Comparison of ENCODE assay signal across 21 cellular contexts in the genomic region with DNA sequence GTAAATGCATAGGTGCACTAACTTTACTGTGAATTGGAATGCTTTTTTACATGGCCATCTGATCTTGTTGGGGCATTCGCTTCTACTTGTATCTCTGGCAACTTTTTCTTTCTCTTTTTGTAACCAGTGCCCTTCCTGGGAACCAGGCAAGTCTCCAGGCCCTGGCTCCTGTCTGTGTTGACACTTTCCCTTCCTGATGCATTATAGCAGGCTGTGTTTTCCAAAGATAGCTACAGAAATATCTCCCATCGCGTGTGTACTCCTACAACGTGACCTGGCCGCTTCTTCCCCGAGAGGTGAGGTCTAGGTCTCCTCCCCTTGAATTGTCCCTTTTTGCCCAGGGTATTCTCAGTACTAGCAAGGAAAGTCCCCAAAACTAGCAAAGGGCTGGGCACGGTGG.
DNase-seq lines count a peak whose midpoint lies in the region; ATAC-seq and TF ChIP-seq lines count a peak whose summit lies in the region.
"Had no signal": no experiment of that assay in that cellular context is flagged by ENCODE, and none has a peak within 500 bp of the region (broad histone marks: within the 10 kb centered on the region; RNA-seq: fewer than 3 reads in every experiment).

No MANE protein-coding gene starts in this region.

- CTCF ChIA-PET in activated CD8-positive, alpha-beta memory T cell treated with anti-CD3 and anti-CD28 coated beads, Interleukin-2, amount 10 ng/mL, durations not matched to agents 7 days and 5 days (lab: Charles Lee): no interaction called here

- TF ChIP-seq POLR2A in sigmoid colon (IDR thresholded peaks at IDR 0.05): no peak

- 87 to 91% methylated on average over 7 of the region's 7 CpGs for WGBS in sigmoid colon, 2 donors

- peak overlapping the region; percentile 0 for H3K27ac Mint-ChIP-seq in activated CD8-positive, alpha-beta memory T cell treated with anti-CD3 and anti-CD28 coated beads, Interleukin-2, amount 10 ng/mL, durations not matched to agents 7 days and 5 days
- peak overlapping the region; percentile 25 for H3K27ac Mint-ChIP-seq in activated T-helper 17 cell treated with anti-CD3 and anti-CD28 coated beads, Interleukin-2, amount 50 U/mL, for 72 hours

- no peaks in the 10 kb centered on the region for H3K4me1 ChIP-seq in sigmoid colon

- intact Hi-C loops in left cardiac atrium (cut with DNase I): loop anchor here in 1 of 2 donors (5.0 kb wide), 1 partner anchor 80 kb away; the partner anchor contains the start of gene SPIN1
- intact Hi-C loops in sigmoid colon (cut with DNase I): no loop called here

- H3K27me3 ChIP-seq in sigmoid colon: no peaks in the 10 kb centered on the region

- TF ChIP-seq CTCF in sigmoid colon (IDR thresholded peaks at IDR 0.05): no peak

- no peak overlapping the region for H3K4me3 ChIP-seq in sigmoid colon

- H3K4me1 Mint-ChIP-seq in activated CD8-positive, alpha-beta memory T cell treated with anti-CD3 and anti-CD28 coated beads, Interleukin-2, amount 10 ng/mL, durations not matched to agents 7 days and 5 days: peaks cover 61% of the 10 kb centered on the region
- H3K4me1 Mint-ChIP-seq in activated T-helper 17 cell treated with anti-CD3 and anti-CD28 coated beads, Interleukin-2, amount 50 U/mL, for 72 hours: peaks cover 24% of the 10 kb centered on the region

- H3K9me3 ChIP-seq in sigmoid colon: no peaks in the 10 kb centered on the region

- no peak for DNase-seq in activated CD8-positive, alpha-beta memory T cell treated with anti-CD3 and anti-CD28 coated beads, Interleukin-2, amount 10 ng/mL, durations not matched to agents 7 days and 5 days
- DNase-seq in activated CD8-positive, alpha-beta memory T cell treated with anti-CD3 and anti-CD28 coated beads for 24 hours: no peak
- DNase-seq in left cardiac atrium (peak; percentile 22), sigmoid colon (peak; percentile 33), OCI-M2 (lab: John Stamatoyannopoulos, UW; ENCODE audit: unreplicated experiment) (no peak), NCI-H187 treated with DMSO at 0.1 percent for 48 hours (lab: John Stamatoyannopoulos, UW) (no peak)
- DNase-seq: AML-193; Calu3; CD8-positive, alpha-beta memory T cell; DMS153; Karpas-422; NCI-H1694; NCI-H2081 treated with DMSO at 0.1 percent for 48 hours; NCI-H2171 treated with DMSO at 0.1 percent for 48 hours; NCI-H524 treated with DMSO at 0.1 percent for 48 hours; NCI-H82; OCI-M1; SHP77 had no signal

- H3K27me3 Mint-ChIP-seq in activated CD8-positive, alpha-beta memory T cell treated with anti-CD3 and anti-CD28 coated beads, Interleukin-2, amount 10 ng/mL, durations not matched to agents 7 days and 5 days: peaks cover 9% of the 10 kb centered on the region
- H3K27me3 Mint-ChIP-seq in activated T-helper 17 cell treated with anti-CD3 and anti-CD28 coated beads, Interleukin-2, amount 50 U/mL, for 72 hours: peaks cover 21% of the 10 kb centered on the region

- no peak overlapping the region for H3K27ac ChIP-seq in sigmoid colon
- H3K27ac ChIP-seq: C4-2B had no signal

- no peaks in the 10 kb centered on the region for H3K36me3 ChIP-seq in sigmoid colon

- no peak overlapping the region for H3K4me3 Mint-ChIP-seq in activated CD8-positive, alpha-beta memory T cell treated with anti-CD3 and anti-CD28 coated beads, Interleukin-2, amount 10 ng/mL, durations not matched to agents 7 days and 5 days
- H3K4me3 Mint-ChIP-seq in activated T-helper 17 cell treated with anti-CD3 and anti-CD28 coated beads, Interleukin-2, amount 50 U/mL, for 72 hours: no peak overlapping the region
- H3K4me3 Mint-ChIP-seq: CD8-positive, alpha-beta memory T cell had no signal

- H3K9me3 Mint-ChIP-seq in activated CD8-positive, alpha-beta memory T cell treated with anti-CD3 and anti-CD28 coated beads, Interleukin-2, amount 10 ng/mL, durations not matched to agents 7 days and 5 days (ENCODE audit: low read depth): no peaks in the 10 kb centered on the region
- no peaks in the 10 kb centered on the region for H3K9me3 Mint-ChIP-seq in activated T-helper 17 cell treated with anti-CD3 and anti-CD28 coated beads, Interleukin-2, amount 50 U/mL, for 72 hours
- H3K9me3 Mint-ChIP-seq: CD8-positive, alpha-beta memory T cell had no signal

- no peak for ATAC-seq in activated CD8-positive, alpha-beta memory T cell treated with anti-CD3 and anti-CD28 coated beads, Interleukin-2, amount 10 ng/mL, durations not matched to agents 7 days and 5 days
- peak; percentile 13 for ATAC-seq in activated T-helper 17 cell treated with anti-CD3 and anti-CD28 coated beads, Interleukin-2, amount 50 U/mL, for 72 hours (replicated peaks)
- ATAC-seq in left cardiac atrium: peak in 1 of 2 donors; percentile 59
- ATAC-seq in GM21529 (IDR thresholded peaks at IDR 0.05; ENCODE audit: unreplicated experiment): no peak

- H3K36me3 Mint-ChIP-seq in activated CD8-positive, alpha-beta memory T cell treated with anti-CD3 and anti-CD28 coated beads, Interleukin-2, amount 10 ng/mL, durations not matched to agents 7 days and 5 days: peaks cover 23% of the 10 kb centered on the region
- no peaks in the 10 kb centered on the region for H3K36me3 Mint-ChIP-seq in activated T-helper 17 cell treated with anti-CD3 and anti-CD28 coated beads, Interleukin-2, amount 50 U/mL, for 72 hours (ENCODE audit: low read depth)
- H3K36me3 Mint-ChIP-seq: CD8-positive, alpha-beta memory T cell had no signal

- no peak for TF ChIP-seq EP300 in sigmoid colon (IDR thresholded peaks at IDR 0.05)

Comparison
In these comparisons a context has a peak if more than half of its experiments do, and no peak if none do; other contexts are left out.
1. DNase-seq: peak in left cardiac atrium (single experiment) and sigmoid colon (single experiment); none in activated CD8-positive, alpha-beta memory T cell treated with anti-CD3 and anti-CD28 coated beads, Interleukin-2, amount 10 ng/mL, durations not matched to agents 7 days and 5 days (single experiment), activated CD8-positive, alpha-beta memory T cell treated with anti-CD3 and anti-CD28 coated beads for 24 hours (single experiment), OCI-M2 (single experiment) and NCI-H187 treated with DMSO at 0.1 percent for 48 hours (single experiment).